In genomic region chr2:190947139-190947538, GRCh38 we compare ENCODE assay signal across 10 cellular contexts.
DNase-seq lines count a peak whose midpoint lies in the region; ATAC-seq and TF ChIP-seq lines count a peak whose summit lies in the region.
"Had no signal": no experiment of that assay in that cellular context is flagged by ENCODE, and none has a peak within 500 bp of the region (broad histone marks: within the 10 kb centered on the region; RNA-seq: fewer than 3 reads in every experiment).

No MANE protein-coding gene starts in this region.

- no peak for TF ChIP-seq EP300 in stomach (IDR thresholded peaks at IDR 0.05)

- no peak overlapping the region for H3K23ac ChIP-seq in H9 (ENCODE audit: insufficient read length, low read depth, low read length)

- H3K79me1 ChIP-seq in H9 (ENCODE audit: insufficient read depth, low read depth, low read length, poor library complexity, severe bottlenecking): no peaks in the 10 kb centered on the region

- no peak overlapping the region for H3K27ac Mint-ChIP-seq in H9
- no peak overlapping the region for H3K27ac Mint-ChIP-seq in stimulated activated memory B cell treated with anti-CD40 and anti-IgM and Interleukin-4, amounts not matched to agents 10 μg/mL and 1 μg/mL and 100 μg/mL, for 72 hours

- H3K27me3 ChIP-seq in stomach (no peaks in the 10 kb centered on the region), H9 (ENCODE audit: insufficient read depth, low read length) (no peaks in the 10 kb centered on the region)

- no peaks in the 10 kb centered on the region for H3K79me2 ChIP-seq in H9 (ENCODE audit: insufficient read depth, low read length)

- H2BK120ac ChIP-seq in H9 (ENCODE audit: low read depth, low read length, poor library complexity, severe bottlenecking): no peak overlapping the region

- no peak overlapping the region for H3K14ac ChIP-seq in H9 (ENCODE audit: insufficient read depth, low read length)

- H2BK20ac ChIP-seq in H9 (ENCODE audit: low read depth, low read length, poor library complexity, severe bottlenecking): no peak overlapping the region

- H3K4ac ChIP-seq in H9 (ENCODE audit: low read depth, low read length): no peak overlapping the region

- H2BK5ac ChIP-seq in H9 (ENCODE audit: insufficient read length, low read length): no peak overlapping the region

- H2BK15ac ChIP-seq in H9 (ENCODE audit: low read depth, low read length): no peak overlapping the region

- 0 out of 2 replicates have a peak overlapping the region, but pooled peaks have one; percentile 5 for H3K4me3 ChIP-seq in SK-N-MC
- no peak overlapping the region for H3K4me3 ChIP-seq in stomach

- no peaks in the 10 kb centered on the region for H3K9me3 Mint-ChIP-seq in H9
- no peaks in the 10 kb centered on the region for H3K9me3 Mint-ChIP-seq in stimulated activated memory B cell treated with anti-CD40 and anti-IgM and Interleukin-4, amounts not matched to agents 10 μg/mL and 1 μg/mL and 100 μg/mL, for 72 hours
- H3K9me3 Mint-ChIP-seq: neural crest cell had no signal

- WGBS in stomach, 5 donors: 1 to 16% (median 11%) methylated on average over 1 of the region's 1 CpG
- WGBS in H9 (ENCODE audit: extremely low coverage, insufficient read length, low lambda C conversion rate): no CpG with 5 or more reads among the region's 1 CpG

- no peak for TF ChIP-seq POLR2A in stomach (IDR thresholded peaks at IDR 0.05)

- H3T11ph ChIP-seq in H9 (ENCODE audit: low read length): no peak overlapping the region

- TF ChIP-seq CTCF in stomach (IDR thresholded peaks at IDR 0.05) (no peak), H9 (conservative IDR thresholded peaks at IDR 0.05) (no peak)

- no peaks in the 10 kb centered on the region; a peak in 1 of 7 replicates for H3K36me3 Mint-ChIP-seq in H9 (ENCODE audit: insufficient read depth in 1 of 3, low read depth in 3 of 3)
- peaks cover 6% of the 10 kb centered on the region for H3K36me3 Mint-ChIP-seq in stimulated activated memory B cell treated with anti-CD40 and anti-IgM and Interleukin-4, amounts not matched to agents 10 μg/mL and 1 μg/mL and 100 μg/mL, for 72 hours

- peaks cover 8 to 9% of the 10 kb centered on the region in 2 experiments for H3K4me1 Mint-ChIP-seq in H9
- peaks cover 13% of the 10 kb centered on the region for H3K4me1 Mint-ChIP-seq in stimulated activated memory B cell treated with anti-CD40 and anti-IgM and Interleukin-4, amounts not matched to agents 10 μg/mL and 1 μg/mL and 100 μg/mL, for 72 hours
- H3K4me1 Mint-ChIP-seq: neural crest cell had no signal

- H3K9me3 ChIP-seq in SK-N-MC (ENCODE audit: low read depth, low read length) (no peaks in the 10 kb centered on the region), stomach (no peaks in the 10 kb centered on the region), H9 (ENCODE audit: control insufficient read depth, low read depth, low read length) (no peaks in the 10 kb centered on the region)

- H3K4me2 ChIP-seq in H9 (ENCODE audit: insufficient read depth, insufficient read length, low read length): no peak overlapping the region

- H3K23me2 ChIP-seq in H9 (ENCODE audit: insufficient read length, low read depth, low read length, poor library complexity, severe bottlenecking): no peaks in the 10 kb centered on the region

- H4K20me1 ChIP-seq in H9 (ENCODE audit: control insufficient read depth, insufficient read depth, insufficient read length): no peaks in the 10 kb centered on the region

- no peak overlapping the region for H3K4me3 Mint-ChIP-seq in H9
- H3K4me3 Mint-ChIP-seq in stimulated activated memory B cell treated with anti-CD40 and anti-IgM and Interleukin-4, amounts not matched to agents 10 μg/mL and 1 μg/mL and 100 μg/mL, for 72 hours: no peak overlapping the region
- H3K4me3 Mint-ChIP-seq: neural crest cell had no signal

- no peak overlapping the region for H2AFZ ChIP-seq in H9 (ENCODE audit: low read length)

- H3K18ac ChIP-seq in H9 (ENCODE audit: insufficient read length, low read depth, low read length): no peak overlapping the region

- H4K8ac ChIP-seq in H9 (replicated peaks; ENCODE audit: insufficient read length, low read depth, low read length): no peak overlapping the region

- no peaks in the 10 kb centered on the region for H3K36me3 ChIP-seq in SK-N-MC (ENCODE audit: insufficient read depth, low read length)
- no peaks in the 10 kb centered on the region for H3K36me3 ChIP-seq in stomach

- H3K27ac ChIP-seq in SK-N-MC (no peak overlapping the region), stomach (peak overlapping the region in 3 of 5 donors; percentile 15 to 57 (median 43)), H9 (ENCODE audit: insufficient read length, low read depth, low read length) (no peak overlapping the region)

- ATAC-seq in stimulated activated memory B cell treated with anti-CD40 and anti-IgM and Interleukin-4, amounts not matched to agents 10 μg/mL and 1 μg/mL and 100 μg/mL, for 72 hours: no peak

- H4K91ac ChIP-seq in H9 (ENCODE audit: insufficient read length, low read depth, low read length): no peak overlapping the region

- H4K5ac ChIP-seq in H9 (ENCODE audit: insufficient read length, low read depth, low read length): no peak overlapping the region

- H3K4me1 ChIP-seq in stomach (peaks cover 16 to 34% (median 25%) of the 10 kb centered on the region in 4 donors), H9 (ENCODE audit: insufficient read depth, low read length) (no peaks in the 10 kb centered on the region; the same call in 1 of the 2 replicates)

- H2AK5ac ChIP-seq in H9 (ENCODE audit: insufficient read length, low read length): no peak overlapping the region

- no peaks in the 10 kb centered on the region for H3K27me3 Mint-ChIP-seq in H9 (ENCODE audit: low read depth)
- H3K27me3 Mint-ChIP-seq in stimulated activated memory B cell treated with anti-CD40 and anti-IgM and Interleukin-4, amounts not matched to agents 10 μg/mL and 1 μg/mL and 100 μg/mL, for 72 hours: no peaks in the 10 kb centered on the region

- no peak overlapping the region for H2BK12ac ChIP-seq in H9 (ENCODE audit: insufficient read length, low read depth, low read length)

- DNase-seq in NCI-H82 (lab: John Stamatoyannopoulos, UW) (peak; percentile 28), NCI-H82 treated with DMSO at 0.1 percent for 48 hours (lab: John Stamatoyannopoulos, UW; ENCODE audit: unreplicated experiment) (no peak), SK-N-MC (ENCODE audit: low read depth, low spot score) (no peak), glomerular endothelial cell (ENCODE audit: extremely low read depth, low read depth, low spot score) (peak; percentile 81), stomach (no peak), SIG-M5 treated with dmso at 0.1 percent for 504 hours (lab: John Stamatoyannopoulos, UW; ENCODE audit: unreplicated experiment) (no peak), H9 (no peak)
- DNase-seq: activated naive CD4-positive, alpha-beta T cell treated with anti-CD3 and anti-CD28 coated beads, Interleukin-2, amount 50 U/mL, for 16 hours had no signal

- H3K56ac ChIP-seq in H9 (ENCODE audit: insufficient read length, low read depth, low read length): no peak overlapping the region

- H3K9ac ChIP-seq in SK-N-MC (ENCODE audit: insufficient read length) (no peak overlapping the region), H9 (ENCODE audit: extremely low read depth, insufficient read length, low read length) (no peak overlapping the region)

- intact Hi-C loops in stomach (cut with DNase I; ENCODE audit: low total_unique reads): no loop called here

Comparison
In these comparisons a context has a peak if more than half of its experiments do, and no peak if none do; other contexts are left out.
1. DNase-seq: peak in NCI-H82 (single experiment) and glomerular endothelial cell (single experiment); none in NCI-H82 treated with DMSO at 0.1 percent for 48 hours (single experiment), SK-N-MC (single experiment), stomach (single experiment), SIG-M5 treated with dmso at 0.1 percent for 504 hours (single experiment) and H9 (single experiment).
2. H3K27ac ChIP-seq: peak in stomach (3 of 5); none in SK-N-MC (single experiment) and H9 (single experiment).